Comparison of ENCODE assay signal across 6 cellular contexts in the genomic region with DNA sequence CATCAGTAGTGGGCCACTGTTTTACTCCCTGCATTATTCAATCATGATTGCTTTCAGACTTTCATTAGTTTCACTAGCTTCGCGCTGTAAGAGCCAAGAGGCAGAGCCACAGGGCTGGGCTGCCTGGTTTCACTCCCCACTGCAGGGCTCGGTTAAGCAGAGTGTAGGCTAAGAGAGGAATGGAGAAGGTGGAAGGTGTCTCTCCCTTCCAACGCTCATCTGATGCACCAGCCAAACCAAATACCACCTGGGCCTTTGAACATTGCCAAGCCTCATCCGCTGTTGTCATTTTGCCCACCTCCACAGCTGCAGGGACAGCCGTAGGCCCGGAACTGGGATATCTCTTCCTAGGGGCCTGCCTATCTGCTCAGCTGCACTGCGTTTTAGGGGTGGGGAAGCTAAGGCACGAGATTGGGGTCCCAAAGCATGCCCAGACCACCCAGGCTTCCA. TPM values are rescaled to one million over a fixed set of nuclear protein-coding genes. Genes with fewer than 3 reads are reported as not detected.
A peak's percentile ranks its signal among the peaks of the same experiment; 100 is the strongest.
DNase-seq lines count a peak whose midpoint lies in the region; ATAC-seq and TF ChIP-seq lines count a peak whose summit lies in the region.

No MANE protein-coding gene starts in this region.

- ATAC-seq in Panc1 (no peak), GM21825 (IDR thresholded peaks at IDR 0.05; ENCODE audit: unreplicated experiment) (no peak), esophagus mucosa (no peak)
- peak; percentile 21 for ATAC-seq in stimulated activated naive CD8-positive, alpha-beta T cell treated with anti-CD3 and anti-CD28 coated beads, Interleukin-15, amount 100 ng/mL, for 72 hours

- peak overlapping the region; percentile 97 to 98 for H3K27ac Mint-ChIP-seq in stimulated activated naive CD8-positive, alpha-beta T cell treated with anti-CD3 and anti-CD28 coated beads, Interleukin-15, amount 100 ng/mL, for 72 hours

- H3K4me1 Mint-ChIP-seq in stimulated activated naive CD8-positive, alpha-beta T cell treated with anti-CD3 and anti-CD28 coated beads, Interleukin-15, amount 100 ng/mL, for 72 hours: peaks cover 40% of the 10 kb centered on the region

- peak overlapping the region; percentile 91 for H3K27ac ChIP-seq in Panc1 (ENCODE audit: low read length)

- H3K27me3 Mint-ChIP-seq in stimulated activated naive CD8-positive, alpha-beta T cell treated with anti-CD3 and anti-CD28 coated beads, Interleukin-15, amount 100 ng/mL, for 72 hours: no peaks in the 10 kb centered on the region

- intact Hi-C loops in Panc1 (cut with micrococcal nuclease; ENCODE audit: unreplicated experiment): no loop called here

- in situ Hi-C loops in Panc1 (cut with HindIII; ENCODE audit: low pct_unique_long_range_greater_than_20kb, low sequenced_read_pairs): no loop called here

- peak overlapping the region; percentile 90 for H3K4me3 Mint-ChIP-seq in stimulated activated naive CD8-positive, alpha-beta T cell treated with anti-CD3 and anti-CD28 coated beads, Interleukin-15, amount 100 ng/mL, for 72 hours

- H3K9me3 Mint-ChIP-seq in stimulated activated naive CD8-positive, alpha-beta T cell treated with anti-CD3 and anti-CD28 coated beads, Interleukin-15, amount 100 ng/mL, for 72 hours: no peaks in the 10 kb centered on the region

- TF ChIP-seq CTCF in Panc1 (IDR thresholded peaks at IDR 0.05): no peak
- TF ChIP-seq CTCF in fibroblast of mammary gland (conservative IDR thresholded peaks at IDR 0.05; ENCODE audit: control insufficient read depth, insufficient read depth, low read depth, low read length): no peak

- no peaks in the 10 kb centered on the region for H3K36me3 ChIP-seq in Panc1 (ENCODE audit: control insufficient read depth, insufficient read depth, low read length)

- CTCF ChIA-PET in Panc1 (lab: Charles Lee): interaction anchor here (0.6 kb wide), 1 partner anchor 30 kb away, joined by 7 read pairs; no protein-coding TSS in a partner anchor

- peaks cover 10% of the 10 kb centered on the region for H3K4me1 ChIP-seq in Panc1 (ENCODE audit: control insufficient read depth, insufficient read depth, low read length)

- H3K9me3 ChIP-seq in Panc1 (ENCODE audit: control insufficient read depth, insufficient read depth, low read depth, low read length): no peaks in the 10 kb centered on the region

- no peaks in the 10 kb centered on the region for H3K27me3 ChIP-seq in Panc1 (ENCODE audit: control insufficient read depth, insufficient read depth, low read length)

- peak overlapping the region; percentile 83 to 87 for H3K4me3 ChIP-seq in Panc1 (ENCODE audit: low read depth in 2 of 2, low read length in 2 of 2)
- peak overlapping the region; percentile 30 for H3K4me3 ChIP-seq in fibroblast of mammary gland (ENCODE audit: control insufficient read depth, low read depth, low read length)

- DNase-seq in Panc1 (ENCODE audit: low read depth, low spot score): no peak
- DNase-seq in fibroblast of mammary gland (ENCODE audit: low read depth): no peak
- DNase-seq in stimulated activated naive CD8-positive, alpha-beta T cell treated with anti-CD3 and anti-CD28 coated beads, Interleukin-15, amount 100 ng/mL, for 72 hours: no peak
- DNase-seq in UCSD-AML1 (lab: John Stamatoyannopoulos, UW; ENCODE audit: unreplicated experiment): no peak

- POLR2A ChIA-PET in Panc1 (lab: Charles Lee): no interaction called here

- BruUV-seq in Panc1 (replicated peaks; lab: Mats Ljungman, UMichigan): TSS peak; percentile 94

RNA-seq across cellular contexts. Expression of a gene that starts 0.5 kb away (rescaled TPM):
- total RNA-seq in Panc1 (2021; ENCODE audit: unreplicated experiment) (70.2 TPM), esophagus mucosa (60.3 TPM)
- polyA plus RNA-seq in Panc1 (2012; ENCODE audit: insufficient read length): 150 TPM

RNA-seq across cellular contexts. Expression of a gene that starts 13.6 kb away (rescaled TPM):
- 3.0 TPM for total RNA-seq in Panc1 (2021; ENCODE audit: unreplicated experiment)
- polyA plus RNA-seq in Panc1 (2012; ENCODE audit: insufficient read length): 6.2 TPM
- 1.7 TPM for total RNA-seq in esophagus mucosa

RNA-seq across cellular contexts. Expression of a gene that starts 18.5 kb away (rescaled TPM):
- total RNA-seq in Panc1 (2021; ENCODE audit: unreplicated experiment): 84.4 TPM
- polyA plus RNA-seq in Panc1 (2012; ENCODE audit: insufficient read length): 144 TPM
- 124 TPM for total RNA-seq in esophagus mucosa

RNA-seq across cellular contexts. Expression of a gene that starts 23.5 kb away (rescaled TPM):
- total RNA-seq in Panc1 (2021; ENCODE audit: unreplicated experiment) (not detected), esophagus mucosa (not detected)
- not detected for polyA plus RNA-seq in Panc1 (2012; ENCODE audit: insufficient read length)

RNA-seq across cellular contexts. Expression of a gene that starts 32.1 kb away (rescaled TPM):
- total RNA-seq in Panc1 (2021; ENCODE audit: unreplicated experiment): not detected
- polyA plus RNA-seq in Panc1 (2012; ENCODE audit: insufficient read length): 0.50 TPM
- 0.84 TPM for total RNA-seq in esophagus mucosa
